ENCODE assay signal across 25 cellular contexts in genomic region chr21:24259241-24259640, GRCh38.
"Had no signal": no experiment of that assay in that cellular context is flagged by ENCODE, and none has a peak within 500 bp of the region (broad histone marks: within the 10 kb centered on the region; RNA-seq: fewer than 3 reads in every experiment).

No MANE protein-coding gene starts in this region.

- H3K4me1 Mint-ChIP-seq: activated CD4-positive, alpha-beta T cell treated with anti-CD3 and anti-CD28 coated beads, Interleukin-2, amount 10 ng/mL, durations not matched to agents 7 days and 5 days; activated T-helper 17 cell treated with anti-CD3 and anti-CD28 coated beads, Interleukin-2, amount 50 U/mL, for 72 hours; natural killer cell; neural progenitor cell; T-helper 17 cell; WTC11 had no signal

- FAIRE-seq: islet of Langerhans had no signal

- H3K4me3 Mint-ChIP-seq: activated CD4-positive, alpha-beta T cell treated with anti-CD3 and anti-CD28 coated beads, Interleukin-2, amount 10 ng/mL, durations not matched to agents 7 days and 5 days; activated CD8-positive, alpha-beta T cell treated with anti-CD3 and anti-CD28 coated beads for 36 hours; activated T-cell treated with anti-CD3 and anti-CD28 coated beads, Interleukin-2, amount 50 U/mL, for 4 hours; activated T-helper 17 cell treated with anti-CD3 and anti-CD28 coated beads, Interleukin-2, amount 50 U/mL, for 72 hours; natural killer cell; neural progenitor cell; T-helper 17 cell; WTC11 had no signal

- H3K36me3 ChIP-seq: heart right ventricle, left lung, lower lobe of right lung, neural progenitor cell, right atrium auricular region, spleen, transverse colon had no signal

- H3K27ac ChIP-seq: heart right ventricle, left lung, lower lobe of right lung, neural progenitor cell, parathyroid adenoma, right atrium auricular region, spleen, transverse colon had no signal

- H3K4me1 ChIP-seq: heart right ventricle, left lung, lower lobe of right lung, neural progenitor cell, parathyroid adenoma, right atrium auricular region, spleen, transverse colon had no signal

- H2AFZ ChIP-seq: neural progenitor cell, parathyroid adenoma had no signal

- H3K4me2 ChIP-seq: neural progenitor cell had no signal

- H3K27me3 ChIP-seq: heart right ventricle, left lung, neural progenitor cell, right atrium auricular region, spleen, transverse colon had no signal

- H3K79me2 ChIP-seq: parathyroid adenoma had no signal

- H3K27ac Mint-ChIP-seq: activated CD4-positive, alpha-beta T cell treated with anti-CD3 and anti-CD28 coated beads, Interleukin-2, amount 10 ng/mL, durations not matched to agents 7 days and 5 days; activated CD8-positive, alpha-beta T cell treated with anti-CD3 and anti-CD28 coated beads for 36 hours; activated T-helper 17 cell treated with anti-CD3 and anti-CD28 coated beads, Interleukin-2, amount 50 U/mL, for 72 hours; natural killer cell; neural progenitor cell; T-helper 17 cell; WTC11 had no signal

- H3K9me3 Mint-ChIP-seq: activated CD4-positive, alpha-beta T cell treated with anti-CD3 and anti-CD28 coated beads, Interleukin-2, amount 10 ng/mL, durations not matched to agents 7 days and 5 days had no signal

- ATAC-seq: activated CD8-positive, alpha-beta T cell treated with anti-CD3 and anti-CD28 coated beads for 36 hours; activated T-cell treated with anti-CD3 and anti-CD28 coated beads, Interleukin-2, amount 50 U/mL, for 4 hours; activated T-helper 17 cell treated with anti-CD3 and anti-CD28 coated beads, Interleukin-2, amount 50 U/mL, for 72 hours; heart right ventricle; left lung; lower lobe of right lung; natural killer cell; T-helper 17 cell; WTC11 had no signal

- H3K9me3 ChIP-seq: lower lobe of right lung, right atrium auricular region had no signal

- H3K27me3 Mint-ChIP-seq: activated CD4-positive, alpha-beta T cell treated with anti-CD3 and anti-CD28 coated beads, Interleukin-2, amount 10 ng/mL, durations not matched to agents 7 days and 5 days; activated CD8-positive, alpha-beta T cell treated with anti-CD3 and anti-CD28 coated beads for 36 hours; activated T-helper 17 cell treated with anti-CD3 and anti-CD28 coated beads, Interleukin-2, amount 50 U/mL, for 72 hours; T-helper 17 cell had no signal

- H3K36me3 Mint-ChIP-seq: neural progenitor cell had no signal

- H3K4me3 ChIP-seq: heart right ventricle, left lung, lower lobe of right lung, neural progenitor cell, right atrium auricular region, spleen, transverse colon had no signal

- H3K9ac ChIP-seq: neural progenitor cell, parathyroid adenoma had no signal

- DNase-seq: activated CD4-positive, alpha-beta T cell treated with anti-CD3 and anti-CD28 coated beads for 1 hour; activated CD4-positive, alpha-beta T cell treated with anti-CD3 and anti-CD28 coated beads, Interleukin-2, amount 10 ng/mL, durations not matched to agents 7 days and 5 days; activated CD8-positive, alpha-beta T cell treated with anti-CD3 and anti-CD28 coated beads for 36 hours; activated gamma-delta T cell treated with Interleukin-2 at 50 U/mL for 16 hours; activated naive CD4-positive, alpha-beta T cell treated with anti-CD3 and anti-CD28 coated beads, Interleukin-2, amount 50 U/mL, for 16 hours; activated T-cell treated with anti-CD3 and anti-CD28 coated beads, Interleukin-2, amount 50 U/mL, for 4 hours; effector CD8-positive, alpha-beta T cell; foreskin melanocyte; heart right ventricle; left lung; lower lobe of right lung; mesenchymal stem cell; natural killer cell; occipital lobe; spleen; stimulated activated CD4-positive, alpha-beta T cell treated with anti-CD3 and anti-CD28 coated beads, Interleukin-2, amount 100 ng/mL, for 48 hours; stimulated activated naive CD4-positive, alpha-beta T cell treated with Interleukin-2 at 50 U/mL for 16 hours; T-helper 17 cell; transverse colon had no signal
